35 cellular contexts compared by ENCODE assay signal in genomic region chr7:44056681-44057080, GRCh38. TPM values are rescaled to one million over a fixed set of nuclear protein-coding genes. Genes with fewer than 3 reads are reported as not detected.
DNase-seq lines count a peak whose midpoint lies in the region; ATAC-seq and TF ChIP-seq lines count a peak whose summit lies in the region.
"Had no signal": no experiment of that assay in that cellular context is flagged by ENCODE, and none has a peak within 500 bp of the region (broad histone marks: within the 10 kb centered on the region; RNA-seq: fewer than 3 reads in every experiment).

No MANE protein-coding gene starts in this region.

- no peaks in the 10 kb centered on the region for H3K27me3 ChIP-seq in Karpas-422 (ENCODE audit: low read length)
- no peaks in the 10 kb centered on the region for H3K27me3 ChIP-seq in transverse colon
- H3K27me3 ChIP-seq: BE2C, cardiac muscle cell, neutrophil had no signal

- in situ Hi-C loops in transverse colon (cut with MboI; ENCODE audit: low pct_ligation_motif_present in 1 of 4, low pct_unique_long_range_greater_than_20kb in 1 of 4, low sequenced_read_pairs in 3 of 4) = no loop called here

- peaks cover 56% of the 10 kb centered on the region for H3K4me1 Mint-ChIP-seq in memory B cell
- H3K4me1 Mint-ChIP-seq in progenitor cell of endocrine pancreas (ENCODE audit: low read depth) = no peaks in the 10 kb centered on the region

- H3K9ac ChIP-seq in Karpas-422 (ENCODE audit: low read length) = no peak overlapping the region

- peaks cover 40% of the 10 kb centered on the region for H3K36me3 ChIP-seq in Karpas-422 (ENCODE audit: insufficient read depth, low read length)
- H3K36me3 ChIP-seq in transverse colon = peaks cover 0 to 69% (median 38%) of the 10 kb centered on the region in 4 donors

- H3K27ac Mint-ChIP-seq in memory B cell (peak overlapping the region; percentile 90), progenitor cell of endocrine pancreas (no peak overlapping the region)
- H3K27ac Mint-ChIP-seq: activated CD8-positive, alpha-beta T cell treated with anti-CD3 and anti-CD28 coated beads, Interleukin-2, amount 10 ng/mL, durations not matched to agents 7 days and 5 days; activated naive CD8-positive, alpha-beta T cell treated with anti-CD3 and anti-CD28 coated beads for 36 hours had no signal

- peaks cover 40% of the 10 kb centered on the region for H3K36me3 Mint-ChIP-seq in memory B cell
- H3K36me3 Mint-ChIP-seq in progenitor cell of endocrine pancreas (ENCODE audit: insufficient read depth) = peaks cover 23% of the 10 kb centered on the region

- ATAC-seq in left cardiac atrium (no peak), memory B cell (ENCODE audit: low read depth) (no peak)
- ATAC-seq: activated CD8-positive, alpha-beta T cell treated with anti-CD3 and anti-CD28 coated beads, Interleukin-2, amount 10 ng/mL, durations not matched to agents 7 days and 5 days; effector memory CD8-positive, alpha-beta T cell; PC-3 had no signal

- TF ChIP-seq POLR2A in transverse colon (IDR thresholded peaks at IDR 0.05) = no peak

- no peaks in the 10 kb centered on the region for H3K9me2 ChIP-seq in Karpas-422 (replicated peaks; ENCODE audit: insufficient read depth, low read length)

- H3K9me3 Mint-ChIP-seq in memory B cell (no peaks in the 10 kb centered on the region), progenitor cell of endocrine pancreas (ENCODE audit: low read depth) (no peaks in the 10 kb centered on the region)
- H3K9me3 Mint-ChIP-seq: activated naive CD8-positive, alpha-beta T cell treated with anti-CD3 and anti-CD28 coated beads for 36 hours; effector memory CD8-positive, alpha-beta T cell; immature natural killer cell; stimulated activated naive CD8-positive, alpha-beta T cell treated with anti-CD3 and anti-CD28 coated beads, Interleukin-15, Interleukin-2, amounts not matched to agents 100 ng/mL and 50 ng/mL, for 24 hours had no signal

- DNase-seq in left cardiac atrium (peak; percentile 10), cardiac septum (ENCODE audit: low spot score) (no peak), Karpas-422 (no peak), memory B cell (ENCODE audit: low spot score in 2 of 2) (no peak), transverse colon (peak; percentile 6), NCI-H510A (lab: John Stamatoyannopoulos, UW) (no peak), NCI-H82 (lab: John Stamatoyannopoulos, UW) (no peak), progenitor cell of endocrine pancreas (ENCODE audit: low spot score, unreplicated experiment) (no peak)
- DNase-seq: activated CD8-positive, alpha-beta T cell treated with anti-CD3 and anti-CD28 coated beads, Interleukin-2, amount 10 ng/mL, durations not matched to agents 7 days and 5 days; activated effector memory CD4-positive, alpha-beta T cell treated with Interleukin-2 at 50 U/mL for 16 hours; activated naive CD8-positive, alpha-beta T cell treated with anti-CD3 and anti-CD28 coated beads for 36 hours; BE2C; DMS153; effector memory CD8-positive, alpha-beta T cell; immature natural killer cell; KBM-7; NCI-H1092 treated with DMSO at 0.1 percent for 48 hours; NCI-H1930; NCI-H526 treated with DMSO at 0.1 percent for 48 hours; PC-3; SIG-M5; small intestine had no signal

- intact Hi-C loops in left cardiac atrium (cut with DNase I) (no loop called here), cardiac septum (cut with DNase I) (no loop called here), transverse colon (cut with DNase I; ENCODE audit: low total_unique reads) (no loop called here)

- H3K27ac ChIP-seq in Karpas-422 (ENCODE audit: low read length) (peak overlapping the region; percentile 99), transverse colon (no peak overlapping the region)
- H3K27ac ChIP-seq: cardiac muscle cell, thoracic aorta had no signal

- TF ChIP-seq CTCF in transverse colon (IDR thresholded peaks at IDR 0.05) (no peak), progenitor cell of endocrine pancreas (IDR thresholded peaks at IDR 0.05; ENCODE audit: unreplicated experiment) (no peak)

- H3K4me1 ChIP-seq in Karpas-422 (ENCODE audit: low read length) (peaks cover 67% of the 10 kb centered on the region), transverse colon (no peaks in the 10 kb centered on the region)
- H3K4me1 ChIP-seq: BE2C had no signal

- peak overlapping the region; percentile 78 for H3K4me2 ChIP-seq in Karpas-422 (ENCODE audit: low read depth, low read length, poor library complexity, severe bottlenecking)

- H3K9me3 ChIP-seq in Karpas-422 (ENCODE audit: low read length) (no peaks in the 10 kb centered on the region), transverse colon (no peaks in the 10 kb centered on the region)
- H3K9me3 ChIP-seq: BE2C, neutrophil, thoracic aorta had no signal

- TF ChIP-seq EP300 in transverse colon (IDR thresholded peaks at IDR 0.05; ENCODE audit: low read depth) = no peak

- 92% methylated on average over 7 of the region's 7 CpGs; no CpG with 5 or more reads in 1 of the 2 donors for WGBS in transverse colon (ENCODE audit: low coverage in 1 of 2), 2 donors

- H3K27me3 Mint-ChIP-seq in memory B cell (no peaks in the 10 kb centered on the region), progenitor cell of endocrine pancreas (no peaks in the 10 kb centered on the region)
- H3K27me3 Mint-ChIP-seq: activated naive CD8-positive, alpha-beta T cell treated with anti-CD3 and anti-CD28 coated beads for 36 hours; effector memory CD8-positive, alpha-beta T cell; stimulated activated naive CD8-positive, alpha-beta T cell treated with anti-CD3 and anti-CD28 coated beads, Interleukin-15, Interleukin-2, amounts not matched to agents 100 ng/mL and 50 ng/mL, for 24 hours had no signal

- no peaks in the 10 kb centered on the region for H4K20me1 ChIP-seq in Karpas-422 (ENCODE audit: insufficient read depth, low read depth, low read length)

- H3K4me3 ChIP-seq in Karpas-422 (ENCODE audit: low read length) (no peak overlapping the region), transverse colon (no peak overlapping the region)
- H3K4me3 ChIP-seq: cardiac muscle cell, thoracic aorta had no signal

- H3K4me3 Mint-ChIP-seq in memory B cell = no peak overlapping the region
- H3K4me3 Mint-ChIP-seq in progenitor cell of endocrine pancreas (ENCODE audit: low read depth) = no peak overlapping the region
- H3K4me3 Mint-ChIP-seq: activated CD8-positive, alpha-beta T cell treated with anti-CD3 and anti-CD28 coated beads, Interleukin-2, amount 10 ng/mL, durations not matched to agents 7 days and 5 days; activated naive CD8-positive, alpha-beta T cell treated with anti-CD3 and anti-CD28 coated beads for 36 hours; effector memory CD8-positive, alpha-beta T cell; immature natural killer cell; stimulated activated naive CD8-positive, alpha-beta T cell treated with anti-CD3 and anti-CD28 coated beads, Interleukin-15, Interleukin-2, amounts not matched to agents 100 ng/mL and 50 ng/mL, for 24 hours had no signal

- H2AFZ ChIP-seq in Karpas-422 (ENCODE audit: low read length) = no peak overlapping the region

- H3K79me2 ChIP-seq in Karpas-422 (ENCODE audit: low read length) = peaks cover 8% of the 10 kb centered on the region; the same call in 1 of the 2 replicates

RNA-seq across cellular contexts. Expression of gene PGAM2, which starts 8.7 kb away (rescaled TPM):
- total RNA-seq in left cardiac atrium = 1,000 to 10,000 TPM in 1 of 2 donors, 100 to 1,000 TPM in 1; 799 to 1,159 TPM
- 322 TPM for total RNA-seq in cardiac septum
- total RNA-seq in Karpas-422 (2014; rRNA removed; shearing (Covaris generic); ENCODE audit: low replicate concordance) = 1.9 TPM in 1 of 2 replicates, not detected in the other
- 1 to 10 TPM in 1 of 4 donors, not detected in 3; 9.7 TPM for total RNA-seq in transverse colon
- total RNA-seq in progenitor cell of endocrine pancreas = 1.8 and 2.5 TPM in 2 replicates
- total RNA-seq: epithelial cell of proximal tubule, glomerular endothelial cell, H4, HT1080, MCF 10A, mesenteric fat pad, pulmonary artery endothelial cell had no signal

RNA-seq across cellular contexts. Expression of gene DBNL, which starts 12.2 kb away (rescaled TPM):
- total RNA-seq in left cardiac atrium (10 to 100 TPM; 42.1 to 48.7 TPM), cardiac septum (48.9 TPM), transverse colon (100 to 1,000 TPM in 3 of 4 donors, 10 to 100 TPM in 1; 97.5 to 184 (median 137) TPM), progenitor cell of endocrine pancreas (68.0 and 68.3 TPM in 2 replicates)
- 116 and 184 TPM in 2 replicates for total RNA-seq in Karpas-422 (2014; rRNA removed; shearing (Covaris generic); ENCODE audit: low replicate concordance)

RNA-seq across cellular contexts. Expression of gene POLM, which starts 25.6 kb away (rescaled TPM):
- total RNA-seq in left cardiac atrium (10 to 100 TPM; 20.0 to 22.1 TPM), cardiac septum (13.9 TPM), transverse colon (100 to 1,000 TPM in 2 of 4 donors, 10 to 100 TPM in 2; 54.3 to 340 (median 81.1) TPM), progenitor cell of endocrine pancreas (33.3 and 33.8 TPM in 2 replicates)
- 34.5 and 47.1 TPM in 2 replicates for total RNA-seq in Karpas-422 (2014; rRNA removed; shearing (Covaris generic); ENCODE audit: low replicate concordance)

RNA-seq across cellular contexts. Expression of gene AEBP1, which starts 47.5 kb away (rescaled TPM):
- total RNA-seq in left cardiac atrium = 100 to 1,000 TPM in 1 of 2 donors, 10 to 100 TPM in 1; 65.0 to 117 TPM
- 93.1 TPM for total RNA-seq in cardiac septum
- total RNA-seq in Karpas-422 (2014; rRNA removed; shearing (Covaris generic); ENCODE audit: low replicate concordance) = 5.9 TPM in 1 of 2 replicates, not detected in the other
- 100 to 1,000 TPM in 1 of 4 donors, 10 to 100 TPM in 3; 33.9 to 151 (median 89.0) TPM for total RNA-seq in transverse colon
- total RNA-seq in progenitor cell of endocrine pancreas = 52.2 and 57.5 TPM in 2 replicates
- total RNA-seq: HT1080, MCF 10A, PC-3 had no signal

RNA-seq across cellular contexts. Expression of gene SPDYE1, which starts 59.0 kb away (rescaled TPM):
- total RNA-seq in left cardiac atrium (not detected), cardiac septum (0.13 TPM), transverse colon (not detected), progenitor cell of endocrine pancreas (not detected in 2 replicates)
- not detected in 2 replicates for total RNA-seq in Karpas-422 (2014; rRNA removed; shearing (Covaris generic); ENCODE audit: low replicate concordance)
- total RNA-seq: activated CD8-positive, alpha-beta T cell treated with anti-CD3 and anti-CD28 coated beads, Interleukin-2, amount 10 ng/mL, durations not matched to agents 7 days and 5 days; activated naive CD8-positive, alpha-beta T cell treated with anti-CD3 and anti-CD28 coated beads for 36 hours; astrocyte; cardiac muscle cell; epithelial cell of proximal tubule; glomerular endothelial cell; H4; HT1080; MCF 10A; mesenteric fat pad; myocyte; PC-3; pulmonary artery endothelial cell; thoracic aorta had no signal

Comparison
In these comparisons a context has a peak if more than half of its experiments do, and no peak if none do; other contexts are left out.
1. DNase-seq: peak in left cardiac atrium (single experiment) and transverse colon (single experiment); none in cardiac septum (single experiment), Karpas-422 (single experiment), memory B cell (0 of 2), NCI-H510A (single experiment), NCI-H82 (single experiment) and progenitor cell of endocrine pancreas (single experiment).
2. RNA of gene PGAM2, which starts 8.7 kb away (total RNA-seq): 799 to 1,159 TPM in left cardiac atrium and 322 TPM in cardiac septum (single experiment); 1.8 to 2.5 TPM in progenitor cell of endocrine pancreas, 9.7 TPM in transverse colon and 1.9 TPM in Karpas-422; every median in the first group is over 10 times any median in the second.